Comparison of ENCODE assay signal across 8 cellular contexts in genomic region chr5:66144074-66144798, GRCh38. TPM values are rescaled to one million over a fixed set of nuclear protein-coding genes. Genes with fewer than 3 reads are reported as not detected.
DNase-seq lines count a peak whose midpoint lies in the region; ATAC-seq and TF ChIP-seq lines count a peak whose summit lies in the region.

Gene SREK1 (plus strand): TSS chr5:66144300. CDS start chr5:66144377, 77 bp downstream.

- no peak for TF ChIP-seq EP300 in upper lobe of left lung (IDR thresholded peaks at IDR 0.05)

- H3K27me3 Mint-ChIP-seq in T-helper 1 cell treated with Interleukin-12 subunit alpha and Interleukin-12 subunit beta and Interleukin-4 antibody, amounts not matched to agents 30 μg/mL and 1 μg/mL, for 36 hours (ENCODE audit: low read depth): no peaks in the 10 kb centered on the region

- H3K9me3 ChIP-seq in upper lobe of left lung: no peaks in the 10 kb centered on the region

- H3K9me3 Mint-ChIP-seq in T-helper 1 cell treated with Interleukin-12 subunit alpha and Interleukin-12 subunit beta and Interleukin-4 antibody, amounts not matched to agents 30 μg/mL and 1 μg/mL, for 36 hours: no peaks in the 10 kb centered on the region

- intact Hi-C loops in left cardiac atrium (cut with DNase I): loop anchor here in 1 of 2 donors (5.0 kb wide), 1 partner anchor 217 kb away; the partner anchor contains the start of gene ERBIN
- intact Hi-C loops in posterior vena cava (cut with DNase I): no loop called here

- no peaks in the 10 kb centered on the region for H3K36me3 ChIP-seq in upper lobe of left lung

- ATAC-seq in HG02884 (IDR thresholded peaks at IDR 0.05; ENCODE audit: unreplicated experiment) (peak; percentile 81), left cardiac atrium (peak; percentile 95 to 98), upper lobe of left lung (ENCODE audit: low FRiP score in 2 of 2) (peak; percentile 97)

- H3K4me3 Mint-ChIP-seq in T-helper 1 cell treated with Interleukin-12 subunit alpha and Interleukin-12 subunit beta and Interleukin-4 antibody, amounts not matched to agents 30 μg/mL and 1 μg/mL, for 36 hours: peak within 1 kb of the TSS; percentile 95

- TF ChIP-seq POLR2A in GM15510 (IDR thresholded peaks at IDR 0.05; ENCODE audit: borderline replicate concordance, extremely low read depth, insufficient read length) (peak; percentile 90), upper lobe of left lung (IDR thresholded peaks at IDR 0.05) (peak; percentile 46 to 96 (median 79))

- H3K36me3 Mint-ChIP-seq in T-helper 1 cell treated with Interleukin-12 subunit alpha and Interleukin-12 subunit beta and Interleukin-4 antibody, amounts not matched to agents 30 μg/mL and 1 μg/mL, for 36 hours (ENCODE audit: low read depth): peaks cover 2% of the 10 kb centered on the region

- peaks cover 25 to 43% (median 27%) of the 10 kb centered on the region in 4 donors for H3K4me1 ChIP-seq in upper lobe of left lung

- peaks cover 32% of the 10 kb centered on the region for H3K4me1 Mint-ChIP-seq in T-helper 1 cell treated with Interleukin-12 subunit alpha and Interleukin-12 subunit beta and Interleukin-4 antibody, amounts not matched to agents 30 μg/mL and 1 μg/mL, for 36 hours (ENCODE audit: low read depth)

- peak within 1 kb of the TSS; percentile 46 to 81 (median 68) for H3K4me3 ChIP-seq in upper lobe of left lung

- WGBS in upper lobe of left lung, 2 donors: 0 to 1% methylated on average over 2 to 39 of the region's 83 CpGs

- H3K27me3 ChIP-seq in upper lobe of left lung: no peaks in the 10 kb centered on the region

- H3K27ac ChIP-seq in upper lobe of left lung: peak within 1 kb of the TSS; percentile 96 to 99 (median 98)

- peak; percentile 92 for DNase-seq in NCI-H146 treated with DMSO at 0.1 percent for 48 hours (lab: John Stamatoyannopoulos, UW; ENCODE audit: unreplicated experiment)
- peak; percentile 90 for DNase-seq in amniotic stem cell (lab: John Stamatoyannopoulos, UW)
- DNase-seq in left cardiac atrium: peak; percentile 96
- DNase-seq in posterior vena cava (ENCODE audit: low spot score): peak; percentile 98
- peak; percentile 96 to 99 for DNase-seq in upper lobe of left lung

- H3K27ac Mint-ChIP-seq in T-helper 1 cell treated with Interleukin-12 subunit alpha and Interleukin-12 subunit beta and Interleukin-4 antibody, amounts not matched to agents 30 μg/mL and 1 μg/mL, for 36 hours: peak within 1 kb of the TSS; percentile 99

- peak in 1 of 6 experiments; percentile 6 for TF ChIP-seq CTCF in upper lobe of left lung (IDR thresholded peaks at IDR 0.05)

RNA-seq across cellular contexts. Expression of gene SREK1, which starts in this region (rescaled TPM):
- total RNA-seq in left cardiac atrium: 10 to 100 TPM; 32.8 to 36.8 TPM
- 10 to 100 TPM; 56.1 to 62.0 TPM for total RNA-seq in posterior vena cava
- total RNA-seq in upper lobe of left lung: 100 to 1,000 TPM in 3 of 6 donors, 10 to 100 TPM in 3; 48.6 to 294 (median 106) TPM

Comparison
In these comparisons a context has a peak if more than half of its experiments do, and no peak if none do; other contexts are left out.
1. Peak in every context shown above with its lines: DNase-seq, ATAC-seq, H3K4me3 ChIP-seq and H3K27ac ChIP-seq.